ENCODE assay signal across 23 cellular contexts in the genomic region with DNA sequence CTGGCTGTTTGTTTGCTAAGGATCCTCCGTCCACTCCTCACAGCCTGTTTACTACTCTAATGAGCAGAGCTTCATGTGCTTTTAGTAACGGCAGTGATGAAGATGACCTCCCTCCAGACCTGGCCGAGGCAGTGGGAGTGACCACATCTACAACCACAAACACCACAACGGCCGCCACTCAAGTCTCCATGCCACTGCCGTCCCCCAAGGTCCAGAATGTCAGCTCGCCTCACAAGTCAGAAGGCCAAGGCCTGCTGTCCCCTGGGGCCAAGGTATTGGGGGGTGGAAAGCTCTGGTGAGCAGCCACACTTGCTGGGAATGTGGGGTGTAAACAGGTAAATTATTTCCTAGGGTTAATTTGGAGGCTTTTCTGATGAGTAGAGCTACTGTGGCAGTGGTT.
"Had no signal": no experiment of that assay in that cellular context is flagged by ENCODE, and none has a peak within 500 bp of the region (broad histone marks: within the 10 kb centered on the region; RNA-seq: fewer than 3 reads in every experiment).

No MANE protein-coding gene starts in this region.

- H3K4me3 Mint-ChIP-seq: mesothelial cell of epicardium; naive thymus-derived CD4-positive, alpha-beta T cell; natural killer cell treated with Interleukin-12 subunit alpha and Interleukin-12 subunit beta and Interleukin-15 and Interleukin-18, amount 100 ng/mL, for 72 hours; stimulated activated naive B cell treated with anti-CD40 and anti-IgM and Interleukin-4, amounts not matched to agents 10 μg/mL and 1 μg/mL and 100 μg/mL, for 72 hours had no signal

- H3K27ac ChIP-seq: left ventricle myocardium inferior, ovary, right atrium auricular region, right lobe of liver, stomach, testis, thyroid gland, transverse colon, upper lobe of left lung had no signal

- H3K4me1 Mint-ChIP-seq: mesothelial cell of epicardium; naive thymus-derived CD4-positive, alpha-beta T cell; stimulated activated naive B cell treated with anti-CD40 and anti-IgM and Interleukin-4, amounts not matched to agents 10 μg/mL and 1 μg/mL and 100 μg/mL, for 72 hours had no signal

- H3K36me3 Mint-ChIP-seq: natural killer cell treated with Interleukin-12 subunit alpha and Interleukin-12 subunit beta and Interleukin-15 and Interleukin-18, amount 100 ng/mL, for 72 hours; stimulated activated naive B cell treated with anti-CD40 and anti-IgM and Interleukin-4, amounts not matched to agents 10 μg/mL and 1 μg/mL and 100 μg/mL, for 72 hours had no signal

- H3K36me3 ChIP-seq: left ventricle myocardium inferior, ovary, right atrium auricular region, right lobe of liver, stomach, thyroid gland, transverse colon, upper lobe of left lung had no signal

- H3K4me3 ChIP-seq: left ventricle myocardium inferior, lung, ovary, right atrium auricular region, right lobe of liver, smooth muscle cell, stomach, testis, thyroid gland, transverse colon, upper lobe of left lung had no signal

- DNase-seq: hippocampal formation; left ventricle myocardium inferior; mesendoderm; naive thymus-derived CD4-positive, alpha-beta T cell; ovary; right lobe of liver; stimulated activated CD4-positive, alpha-beta T cell treated with anti-CD3 and anti-CD28 coated beads, Interleukin-12 subunit alpha, Interleukin-12 subunit beta, amount 100 ng/mL, for 4 hours; stimulated activated CD4-positive, alpha-beta T cell treated with anti-CD3 and anti-CD28 coated beads, Interleukin-15, amount 100 ng/mL, for 24 hours; stimulated activated CD4-positive, alpha-beta T cell treated with anti-CD3 and anti-CD28 coated beads, Interleukin-2, amount 100 ng/mL, for 24 hours; stimulated activated CD4-positive, alpha-beta T cell treated with anti-CD3 and anti-CD28 coated beads, Interleukin-4, amount 100 ng/mL, for 1 hour; stimulated activated naive B cell treated with anti-CD40 and anti-IgM and Interleukin-4, amounts not matched to agents 10 μg/mL and 1 μg/mL and 100 μg/mL, for 72 hours; stimulated activated naive CD8-positive, alpha-beta T cell treated with anti-CD3 and anti-CD28 coated beads, Interleukin-15, Interleukin-2, amounts not matched to agents 100 U/mL and 50 U/mL, for 24 hours; stomach; testis; thyroid gland; transverse colon; upper lobe of left lung had no signal

- H3K27me3 Mint-ChIP-seq: naive thymus-derived CD4-positive, alpha-beta T cell; natural killer cell treated with Interleukin-12 subunit alpha and Interleukin-12 subunit beta and Interleukin-15 and Interleukin-18, amount 100 ng/mL, for 72 hours; progenitor cell of endocrine pancreas; stimulated activated naive B cell treated with anti-CD40 and anti-IgM and Interleukin-4, amounts not matched to agents 10 μg/mL and 1 μg/mL and 100 μg/mL, for 72 hours had no signal

- H3K4me1 ChIP-seq: left ventricle myocardium inferior, right atrium auricular region, right lobe of liver, stomach, testis, thyroid gland, transverse colon, upper lobe of left lung had no signal

- H3K27me3 ChIP-seq: ovary, right atrium auricular region, right lobe of liver, testis, thyroid gland, transverse colon, upper lobe of left lung had no signal

- H3K27ac Mint-ChIP-seq: mesothelial cell of epicardium; naive thymus-derived CD4-positive, alpha-beta T cell; natural killer cell treated with Interleukin-12 subunit alpha and Interleukin-12 subunit beta and Interleukin-15 and Interleukin-18, amount 100 ng/mL, for 72 hours; progenitor cell of endocrine pancreas; stimulated activated naive B cell treated with anti-CD40 and anti-IgM and Interleukin-4, amounts not matched to agents 10 μg/mL and 1 μg/mL and 100 μg/mL, for 72 hours had no signal

- H3K9me3 ChIP-seq: ovary, right lobe of liver, testis, thyroid gland had no signal
